Comparison of ENCODE assay signal across 10 cellular contexts in genomic region chr4:184747034-184747830, GRCh38. TPM values are rescaled to one million over a fixed set of nuclear protein-coding genes. Genes with fewer than 3 reads are reported as not detected.
A peak's percentile ranks its signal among the peaks of the same experiment; 100 is the strongest.
DNase-seq lines count a peak whose midpoint lies in the region; TF ChIP-seq lines count a peak whose summit lies in the region.
"Had no signal": no experiment of that assay in that cellular context is flagged by ENCODE, and none has a peak within 500 bp of the region (broad histone marks: within the 10 kb centered on the region; RNA-seq: fewer than 3 reads in every experiment).

No MANE protein-coding gene starts in this region.

- H3K4ac ChIP-seq in trophoblast cell (ENCODE audit: low read depth, low read length), result peak overlapping the region; percentile 22

- H4K8ac ChIP-seq in trophoblast cell (ENCODE audit: low read depth, low read length), result peak overlapping the region; percentile 24

- H3K27ac Mint-ChIP-seq in CD8-positive, alpha-beta memory T cell, result no peak overlapping the region
- no peak overlapping the region for H3K27ac Mint-ChIP-seq in neural progenitor cell

- TSS peak; percentile 67 for BruUV-seq in PC-9 (replicated peaks; lab: Mats Ljungman, UMichigan)
- BruUV-seq in A673 (replicated peaks; lab: Mats Ljungman, UMichigan), result no TSS peak

- intact Hi-C loops in PC-9 (cut with micrococcal nuclease; ENCODE audit: unreplicated experiment), result loop anchor here (5.0 kb wide), 3 partner anchors 95 to 480 kb away; no protein-coding TSS in a partner anchor
- intact Hi-C loops in A673 (cut with micrococcal nuclease; ENCODE audit: unreplicated experiment), result loop anchor here (10.0 kb wide), 1 partner anchor 348 kb away; no protein-coding TSS in a partner anchor

- peak overlapping the region; percentile 8 for H3K18ac ChIP-seq in trophoblast cell (ENCODE audit: low read length)

- peak overlapping the region; percentile 72 for H3K4me2 ChIP-seq in PC-9
- H3K4me2 ChIP-seq in trophoblast cell (ENCODE audit: low read length), result no peak overlapping the region
- H3K4me2 ChIP-seq in neural progenitor cell, result no peak overlapping the region

- no peak for DNase-seq in CD8-positive, alpha-beta memory T cell
- peak; percentile 78 to 86 for DNase-seq in PC-9
- DNase-seq in cardiac muscle cell (ENCODE audit: low read depth in 1 of 2, low spot score in 1 of 2), result no peak
- DNase-seq in trophoblast cell, result peak; percentile 54 to 76
- no peak for DNase-seq in AML-193 (lab: John Stamatoyannopoulos, UW)
- no peak for DNase-seq in A673 (ENCODE audit: low spot score)
- DNase-seq in neural progenitor cell (ENCODE audit: low spot score), result no peak
- no peak for DNase-seq in cerebellar nuclear complex (lab: John Stamatoyannopoulos, UW)
- DNase-seq: NCI-H2081; stimulated activated CD4-positive, alpha-beta T cell treated with anti-CD3 and anti-CD28 coated beads, Interleukin-1b, Interleukin-23, amount 100 ng/mL, for 48 hours had no signal

- TF ChIP-seq CTCF in PC-9 (conservative IDR thresholded peaks at IDR 0.05), result no peak
- no peak for TF ChIP-seq CTCF in cardiac muscle cell (IDR thresholded peaks at IDR 0.05; ENCODE audit: low read depth, low read length)
- no peak for TF ChIP-seq CTCF in A673 (conservative IDR thresholded peaks at IDR 0.05; ENCODE audit: low read depth, low read length)
- TF ChIP-seq CTCF in neural progenitor cell (IDR thresholded peaks at IDR 0.05), result no peak

- peaks cover 20% of the 10 kb centered on the region for H3F3A ChIP-seq in PC-9 (ENCODE audit: insufficient read depth, low read depth)
- H3F3A ChIP-seq in neural progenitor cell (ENCODE audit: low read depth), result no peaks in the 10 kb centered on the region

- H3K27me3 ChIP-seq in CD8-positive, alpha-beta memory T cell (ENCODE audit: insufficient read depth, low read length, poor library complexity, severe bottlenecking), result no peaks in the 10 kb centered on the region
- no peaks in the 10 kb centered on the region for H3K27me3 ChIP-seq in PC-9 (ENCODE audit: insufficient read depth, low read depth)
- H3K27me3 ChIP-seq in cardiac muscle cell, result no peaks in the 10 kb centered on the region
- no peaks in the 10 kb centered on the region for H3K27me3 ChIP-seq in trophoblast cell (ENCODE audit: insufficient read depth, low read length)
- H3K27me3 ChIP-seq in A673 (replicated peaks; ENCODE audit: insufficient read depth, low read depth, low read length, poor library complexity), result no peaks in the 10 kb centered on the region
- peaks cover 10% of the 10 kb centered on the region for H3K27me3 ChIP-seq in neural progenitor cell

- H3K14ac ChIP-seq in trophoblast cell (ENCODE audit: low read length), result peak overlapping the region; percentile 16

- H3K4me3 Mint-ChIP-seq in CD8-positive, alpha-beta memory T cell, result no peak overlapping the region
- no peak overlapping the region for H3K4me3 Mint-ChIP-seq in neural progenitor cell

- H4K20me1 ChIP-seq in PC-9 (ENCODE audit: insufficient read depth) (no peaks in the 10 kb centered on the region), neural progenitor cell (ENCODE audit: low read depth) (no peaks in the 10 kb centered on the region)

- no peak overlapping the region for H3K4me3 ChIP-seq in CD8-positive, alpha-beta memory T cell (ENCODE audit: low read length)
- peak overlapping the region; percentile 36; the same call in 1 of the 2 replicates for H3K4me3 ChIP-seq in PC-9
- H3K4me3 ChIP-seq in cardiac muscle cell, result no peak overlapping the region
- H3K4me3 ChIP-seq in trophoblast cell (ENCODE audit: low read depth, low read length), result no peak overlapping the region
- no peak overlapping the region for H3K4me3 ChIP-seq in A673 (ENCODE audit: low read depth, low read length, poor library complexity, severe bottlenecking)
- no peak overlapping the region for H3K4me3 ChIP-seq in neural progenitor cell

- H3K27me3 Mint-ChIP-seq in CD8-positive, alpha-beta memory T cell, result no peaks in the 10 kb centered on the region
- H3K27me3 Mint-ChIP-seq in neural progenitor cell (ENCODE audit: insufficient read depth, low read depth), result peaks cover 17% of the 10 kb centered on the region

- CTCF ChIA-PET in CD8-positive, alpha-beta memory T cell (lab: Charles Lee), result interaction anchor here (0.8 to 1.6 kb wide), 3 partner anchors 13 to 483 kb away, joined by 3 to 5 read pairs (median 3); partner anchors contain the start of gene CENPU
- CTCF ChIA-PET in PC-9 (lab: Charles Lee) (interaction anchor here (0.6 to 0.7 kb wide), 5 partner anchors 15 to 265 kb away, joined by 3 to 11 read pairs (median 3); no protein-coding TSS in a partner anchor), A673 (lab: Charles Lee) (no interaction called here)

- peak overlapping the region; percentile 87 for H4K91ac ChIP-seq in trophoblast cell (ENCODE audit: low read depth, low read length)

- H3K27ac ChIP-seq in CD8-positive, alpha-beta memory T cell (ENCODE audit: low read depth, low read length), result peak overlapping the region; percentile 8
- H3K27ac ChIP-seq in PC-9 (peak overlapping the region; percentile 98), cardiac muscle cell (peak overlapping the region; percentile 32), trophoblast cell (ENCODE audit: low read depth, low read length) (peak overlapping the region; percentile 83), A673 (ENCODE audit: low read depth, low read length, poor library complexity, severe bottlenecking) (no peak overlapping the region), neural progenitor cell (no peak overlapping the region)

- no peak overlapping the region for H3K23ac ChIP-seq in trophoblast cell (ENCODE audit: low read length)

- no peaks in the 10 kb centered on the region for H3K9me3 ChIP-seq in CD8-positive, alpha-beta memory T cell (ENCODE audit: low read length)
- no peaks in the 10 kb centered on the region for H3K9me3 ChIP-seq in PC-9 (ENCODE audit: insufficient read depth, low read depth)
- no peaks in the 10 kb centered on the region for H3K9me3 ChIP-seq in cardiac muscle cell (ENCODE audit: low read depth)
- H3K9me3 ChIP-seq in trophoblast cell (ENCODE audit: insufficient read depth, low read depth, low read length), result peaks cover 2% of the 10 kb centered on the region
- no peaks in the 10 kb centered on the region for H3K9me3 ChIP-seq in A673 (ENCODE audit: low read depth, low read length, poor library complexity, severe bottlenecking)
- no peaks in the 10 kb centered on the region for H3K9me3 ChIP-seq in neural progenitor cell (ENCODE audit: low read depth)

- H3K36me3 Mint-ChIP-seq in CD8-positive, alpha-beta memory T cell, result no peaks in the 10 kb centered on the region
- peaks cover under 1% of the 10 kb centered on the region for H3K36me3 Mint-ChIP-seq in neural progenitor cell

- H4K12ac ChIP-seq in trophoblast cell (ENCODE audit: low read depth, low read length), result peak overlapping the region; percentile 9

- H2BK120ac ChIP-seq in trophoblast cell (ENCODE audit: insufficient read depth, low read length, poor library complexity), result peak overlapping the region; percentile 65

- H2BK12ac ChIP-seq in trophoblast cell (ENCODE audit: low read length), result peak overlapping the region; percentile 82

- H3K4me1 ChIP-seq in CD8-positive, alpha-beta memory T cell (ENCODE audit: insufficient read depth, low read length), result peaks cover 9% of the 10 kb centered on the region
- H3K4me1 ChIP-seq in PC-9 (replicated peaks; ENCODE audit: insufficient read depth), result peaks cover 42% of the 10 kb centered on the region
- peaks cover 29% of the 10 kb centered on the region for H3K4me1 ChIP-seq in cardiac muscle cell (ENCODE audit: low read depth)
- H3K4me1 ChIP-seq in trophoblast cell (ENCODE audit: control insufficient read depth in 1 of 2, insufficient read depth in 2 of 2, low read length in 2 of 2), result peaks cover 29 to 36% of the 10 kb centered on the region in 2 experiments
- H3K4me1 ChIP-seq in A673 (ENCODE audit: insufficient read depth, low read length, poor library complexity, severe bottlenecking), result no peaks in the 10 kb centered on the region
- no peaks in the 10 kb centered on the region for H3K4me1 ChIP-seq in neural progenitor cell

- POLR2A ChIA-PET in CD8-positive, alpha-beta memory T cell (lab: Charles Lee), result no interaction called here
- POLR2A ChIA-PET in PC-9 (lab: Charles Lee; ENCODE audit: unreplicated experiment), result interaction anchor here (0.6 to 0.9 kb wide), 3 partner anchors 13 to 1245 kb away, joined by 3 to 11 read pairs (median 4); no protein-coding TSS in a partner anchor
- POLR2A ChIA-PET in A673 (lab: Charles Lee; ENCODE audit: low non-redundant PET), result no interaction called here

- H3K79me1 ChIP-seq in trophoblast cell (ENCODE audit: low read length), result peaks cover 22% of the 10 kb centered on the region

- H3K9me2 ChIP-seq in PC-9 (ENCODE audit: insufficient read depth), result no peaks in the 10 kb centered on the region

- H2BK5ac ChIP-seq in trophoblast cell (ENCODE audit: low read depth, low read length, poor library complexity), result peak overlapping the region; percentile 54

- no peak overlapping the region for H3K9ac ChIP-seq in trophoblast cell (ENCODE audit: low read length)
- no peak overlapping the region for H3K9ac ChIP-seq in neural progenitor cell

- peaks cover 5 to 6% (median 6%) of the 10 kb centered on the region in 3 donors for H3K4me1 Mint-ChIP-seq in CD8-positive, alpha-beta memory T cell
- H3K4me1 Mint-ChIP-seq in neural progenitor cell, result peaks cover 32% of the 10 kb centered on the region

- WGBS in trophoblast cell (ENCODE audit: extremely low coverage, insufficient coverage, insufficient read length), result no CpG with 5 or more reads among the region's 4 CpGs

- H2AFZ ChIP-seq in PC-9, result peak overlapping the region; percentile 49
- H2AFZ ChIP-seq in trophoblast cell (ENCODE audit: insufficient read depth, low read length, poor library complexity), result peak overlapping the region; percentile 17
- no peak overlapping the region for H2AFZ ChIP-seq in neural progenitor cell (replicated peaks)

- H3K9me3 Mint-ChIP-seq in CD8-positive, alpha-beta memory T cell, result no peaks in the 10 kb centered on the region
- no peaks in the 10 kb centered on the region for H3K9me3 Mint-ChIP-seq in neural progenitor cell

- no peaks in the 10 kb centered on the region for H3K36me3 ChIP-seq in CD8-positive, alpha-beta memory T cell (ENCODE audit: insufficient read depth, low read length)
- H3K36me3 ChIP-seq in PC-9 (ENCODE audit: low read depth), result no peaks in the 10 kb centered on the region
- H3K36me3 ChIP-seq in cardiac muscle cell, result no peaks in the 10 kb centered on the region
- no peaks in the 10 kb centered on the region for H3K36me3 ChIP-seq in trophoblast cell (ENCODE audit: control insufficient read depth in 1 of 2, insufficient read depth in 2 of 2, low read length in 2 of 2)
- H3K36me3 ChIP-seq in A673 (ENCODE audit: insufficient read depth, low read length, poor library complexity, severe bottlenecking), result no peaks in the 10 kb centered on the region
- H3K36me3 ChIP-seq in neural progenitor cell, result no peaks in the 10 kb centered on the region

- H3K79me2 ChIP-seq in PC-9 (ENCODE audit: low read depth), result no peaks in the 10 kb centered on the region
- H3K79me2 ChIP-seq in trophoblast cell (ENCODE audit: control insufficient read depth, insufficient read depth, low read length, poor library complexity), result peaks cover 5% of the 10 kb centered on the region
- no peaks in the 10 kb centered on the region for H3K79me2 ChIP-seq in neural progenitor cell (ENCODE audit: low read depth)

- H2AK5ac ChIP-seq in trophoblast cell (ENCODE audit: low read length), result peak overlapping the region; percentile 55

RNA-seq across cellular contexts. Expression of gene CENPU, which starts 13.3 kb away (rescaled TPM):
- 10 to 100 TPM; 54.5 to 56.9 TPM for total RNA-seq in CD8-positive, alpha-beta memory T cell
- polyA plus RNA-seq in CD8-positive, alpha-beta memory T cell, result 3.5 TPM
- total RNA-seq in PC-9 (2021) (25.5 and 47.7 TPM in 2 replicates), cardiac muscle cell (8.7 TPM in 2 replicates), A673 (2021) (87.3 and 97.2 TPM in 2 replicates), neural progenitor cell (ENCODE audit: low replicate concordance) (154 and 229 TPM in 2 replicates)
- polyA plus RNA-seq in cardiac muscle cell, result 9.9 and 16.5 TPM in 2 replicates
- 29.0 and 31.5 TPM in 2 replicates for polyA plus RNA-seq in trophoblast cell (2013)

Comparison
In these comparisons a context has a peak if more than half of its experiments do, and no peak if none do; other contexts are left out.
1. DNase-seq: peak in PC-9 (2 of 2) and trophoblast cell (2 of 2); none in CD8-positive, alpha-beta memory T cell (0 of 5), cardiac muscle cell (0 of 2), AML-193 (0 of 2), A673 (single experiment), neural progenitor cell (single experiment) and cerebellar nuclear complex (0 of 2).
2. H3K27ac ChIP-seq: peak in CD8-positive, alpha-beta memory T cell (single experiment), PC-9 (single experiment), cardiac muscle cell (single experiment) and trophoblast cell (single experiment); none in A673 (single experiment) and neural progenitor cell (single experiment).